8 cellular contexts compared by ENCODE assay signal in the genomic region with DNA sequence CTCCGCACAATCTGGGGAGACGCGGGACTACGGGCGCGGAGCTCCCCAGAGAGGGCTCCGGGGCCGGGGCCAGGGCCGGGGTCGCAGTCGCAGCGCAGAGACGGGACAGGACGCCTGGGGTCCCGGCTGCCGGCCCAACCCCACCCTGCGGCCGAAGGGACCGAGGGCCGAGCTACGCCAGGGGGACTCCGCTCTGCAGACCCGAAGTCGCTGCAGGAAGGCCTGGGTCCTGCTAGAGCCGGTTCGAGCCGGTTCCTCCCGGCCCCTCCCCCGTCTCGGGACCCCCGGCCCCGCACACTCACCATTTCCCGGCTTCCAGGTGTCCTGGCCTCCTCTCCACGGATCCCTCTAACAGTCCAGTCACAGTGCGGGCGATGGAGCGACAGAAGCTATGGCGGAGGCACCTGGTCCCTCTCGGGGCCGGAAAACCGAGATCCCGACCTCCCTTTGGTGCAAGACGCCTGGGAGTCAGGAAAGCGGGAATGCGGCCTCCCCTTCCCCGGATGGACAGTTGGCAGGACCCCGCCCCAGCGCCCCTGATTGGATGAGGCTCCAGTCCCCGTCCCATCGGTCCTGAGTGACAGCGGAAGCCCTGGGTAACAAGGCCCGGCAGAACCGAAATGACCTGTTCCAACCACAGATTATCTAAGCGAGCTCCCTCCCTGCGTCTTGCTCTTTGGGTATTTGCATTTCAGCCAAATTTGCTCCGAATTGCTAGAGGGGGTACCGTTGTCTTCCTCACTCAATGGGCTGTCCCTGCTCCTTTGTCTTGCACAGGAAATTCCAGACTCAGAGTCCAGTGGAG. TPM values are rescaled to one million over a fixed set of nuclear protein-coding genes. Genes with fewer than 3 reads are reported as not detected.
DNase-seq lines count a peak whose midpoint lies in the region; ATAC-seq and TF ChIP-seq lines count a peak whose summit lies in the region.

Gene ZNF625 (minus strand): TSS at position 481 of the 805 bp plus-strand sequence. CDS start 176 bp downstream, at position 305.

- peak within 1 kb of the TSS; percentile 84 for H3K27ac Mint-ChIP-seq in activated naive CD4-positive, alpha-beta T cell treated with anti-CD3 and anti-CD28 coated beads, Interleukin-2, amount 10 ng/mL, durations not matched to agents 7 days and 5 days

- H3K9me3 Mint-ChIP-seq in activated naive CD4-positive, alpha-beta T cell treated with anti-CD3 and anti-CD28 coated beads, Interleukin-2, amount 10 ng/mL, durations not matched to agents 7 days and 5 days: peaks cover 1% of the 10 kb centered on the region

- peak within 1 kb of the TSS; percentile 81 for H3K4me2 ChIP-seq in neural cell (ENCODE audit: low read length)

- peak within 1 kb of the TSS; percentile 97 for H3K9ac ChIP-seq in neural cell (ENCODE audit: low read length)

- ATAC-seq in HG03108 (IDR thresholded peaks at IDR 0.05; ENCODE audit: unreplicated experiment): peak; percentile 82

- H3K4me3 Mint-ChIP-seq in activated naive CD4-positive, alpha-beta T cell treated with anti-CD3 and anti-CD28 coated beads, Interleukin-2, amount 10 ng/mL, durations not matched to agents 7 days and 5 days: peak within 1 kb of the TSS; percentile 84

- TF ChIP-seq RAD21 in neural cell (conservative IDR thresholded peaks at IDR 0.05): no peak

- H3K27ac ChIP-seq in neural cell (ENCODE audit: low read length): peak within 1 kb of the TSS; percentile 96

- in situ Hi-C loops in GM13977 (cut with MboI; ENCODE audit: low pct_unique_long_range_greater_than_20kb, low sequenced_read_pairs, unreplicated experiment): no loop called here

- no peaks in the 10 kb centered on the region for H3K9me3 ChIP-seq in neural cell (ENCODE audit: low read length)

- H3K27me3 Mint-ChIP-seq in activated naive CD4-positive, alpha-beta T cell treated with anti-CD3 and anti-CD28 coated beads, Interleukin-2, amount 10 ng/mL, durations not matched to agents 7 days and 5 days: peaks cover 17% of the 10 kb centered on the region

- peaks cover 19% of the 10 kb centered on the region for H3K36me3 Mint-ChIP-seq in activated naive CD4-positive, alpha-beta T cell treated with anti-CD3 and anti-CD28 coated beads, Interleukin-2, amount 10 ng/mL, durations not matched to agents 7 days and 5 days

- H3K4me3 ChIP-seq in neural cell (ENCODE audit: low read length): peak within 1 kb of the TSS; percentile 99

- peak; percentile 87 for DNase-seq in A172 (ENCODE audit: low spot score)
- DNase-seq in GM13977 (ENCODE audit: low spot score): peak; percentile 90
- DNase-seq in NCI-H69 (lab: John Stamatoyannopoulos, UW): peak; percentile 98
- DNase-seq in activated naive CD4-positive, alpha-beta T cell treated with anti-CD3 and anti-CD28 coated beads, Interleukin-2, amount 10 ng/mL, durations not matched to agents 7 days and 5 days: peak; percentile 61
- peak; percentile 44 for DNase-seq in germinal center (ENCODE audit: low spot score)
- DNase-seq in ureter (ENCODE audit: low spot score): peak; percentile 89

- peaks cover 46% of the 10 kb centered on the region for H3K79me2 ChIP-seq in neural cell (replicated peaks; ENCODE audit: insufficient read depth, low read length)

- CTCF ChIA-PET in activated naive CD4-positive, alpha-beta T cell treated with anti-CD3 and anti-CD28 coated beads, Interleukin-2, amount 10 ng/mL, durations not matched to agents 7 days and 5 days (lab: Charles Lee): interaction anchor here (0.6 to 1.1 kb wide), 4 partner anchors 13 to 233 kb away, joined by 3 to 4 read pairs (median 3); no protein-coding TSS in a partner anchor

- peak within 1 kb of the TSS; percentile 79 for H2AFZ ChIP-seq in neural cell (ENCODE audit: low read depth, low read length)

- H3F3A ChIP-seq in neural cell (ENCODE audit: insufficient read depth, low read length, poor library complexity, severe bottlenecking): no peaks in the 10 kb centered on the region

- H3K4me1 Mint-ChIP-seq in activated naive CD4-positive, alpha-beta T cell treated with anti-CD3 and anti-CD28 coated beads, Interleukin-2, amount 10 ng/mL, durations not matched to agents 7 days and 5 days: peaks cover 25% of the 10 kb centered on the region

- no peaks in the 10 kb centered on the region for H3K9me2 ChIP-seq in neural cell (ENCODE audit: insufficient read depth, low read length)

- H3K27me3 ChIP-seq in neural cell (ENCODE audit: insufficient read depth, low read depth, low read length): no peaks in the 10 kb centered on the region

- TF ChIP-seq EP300 in neural cell (conservative IDR thresholded peaks at IDR 0.05; ENCODE audit: poor library complexity, severe bottlenecking): no peak

- no peak for TF ChIP-seq CTCF in GM13977 (IDR thresholded peaks at IDR 0.05; ENCODE audit: extremely low read depth, insufficient read depth, missing control alignments)
- TF ChIP-seq CTCF in neural cell (IDR thresholded peaks at IDR 0.05; ENCODE audit: poor library complexity, severe bottlenecking): no peak

- H4K20me1 ChIP-seq in neural cell (ENCODE audit: insufficient read depth): no peaks in the 10 kb centered on the region

- H3K36me3 ChIP-seq in neural cell (ENCODE audit: insufficient read depth, low read length): peaks cover 6% of the 10 kb centered on the region

TF ChIP-seq in neural cell, 6 proteins besides CTCF, POLR2A, EP300 and RAD21:
- peak; percentile 98 for TF ChIP-seq REST (IDR thresholded peaks at IDR 0.05; ENCODE audit: borderline replicate concordance)
- TF ChIP-seq TAF1 (IDR thresholded peaks at IDR 0.05; ENCODE audit: low read depth): peak; percentile 72
- no peak for TF ChIP-seq SMC3 (conservative IDR thresholded peaks at IDR 0.05; ENCODE audit: poor library complexity)
- TF ChIP-seq MXI1 (conservative IDR thresholded peaks at IDR 0.05; ENCODE audit: poor library complexity, severe bottlenecking): peak; percentile 41
- peak; percentile 94 for TF ChIP-seq POLR2AphosphoS5 (IDR thresholded peaks at IDR 0.05)
- no peak for TF ChIP-seq EZH2 (IDR thresholded peaks at IDR 0.05; ENCODE audit: borderline replicate concordance, insufficient read depth, low read length, poor library complexity, severe bottlenecking)

RNA-seq across cellular contexts. Expression of gene ZNF625, which starts in this region (rescaled TPM):
- total RNA-seq in A172 (2014; rRNA removed; shearing (Covaris generic)): 7.7 and 14.5 TPM in 2 replicates
- polyA plus RNA-seq in neural cell: 11.2 and 11.6 TPM in 2 replicates
- 70.4 and 77.8 TPM in 2 replicates for polyA minus RNA-seq in neural cell
- 13.3 TPM for total RNA-seq in ureter

Comparison
In these comparisons a context has a peak if more than half of its experiments do, and no peak if none do; other contexts are left out.
1. Peak in every context shown above with its lines: DNase-seq, ATAC-seq, H3K4me3 ChIP-seq and H3K27ac ChIP-seq.
2. DNase-seq: peak in every context shown above with its lines; median percentile 98 in NCI-H69; 90 in GM13977; 89 in ureter; 87 in A172; 61 in activated naive CD4-positive, alpha-beta T cell treated with anti-CD3 and anti-CD28 coated beads, Interleukin-2, amount 10 ng/mL, durations not matched to agents 7 days and 5 days; 44 in germinal center.